1 cellular context compared by ENCODE assay signal in genomic region chr6:109094351-109095035, GRCh38.
TF ChIP-seq lines count a peak whose summit lies in the region.

TSS of gene SESN1 (minus strand) at chr6:109094846. CDS start at chr6:109094073, 773 bp downstream.

TF ChIP-seq in K562, 482 proteins besides CTCF, POLR2A, EP300 and RAD21 (continued from another document):
- TF ChIP-seq ZNF134 (CRISPR knock-in tag; conservative IDR thresholded peaks at IDR 0.05) (no peak), FUS (optimal IDR thresholded peaks at IDR 0.05; ENCODE audit: low read depth, low read length) (peak; percentile 47), ZNF175 (CRISPR knock-in tag; IDR thresholded peaks at IDR 0.05; ENCODE audit: low read depth) (0 out of 2 replicates have a peak, but pooled peaks have one; percentile 19), REST (CRISPR knock-in tag; IDR thresholded peaks at IDR 0.05; ENCODE audit: low read depth) (peak; percentile 78; the same call in 1 of the 2 replicates), CHD1 (IDR thresholded peaks at IDR 0.05; ENCODE audit: low read length) (peak; percentile 62), ID3 (CRISPR knock-in tag; IDR thresholded peaks at IDR 0.05) (no peak), ID3 (tag; IDR thresholded peaks at IDR 0.05) (no peak), TAF9B (IDR thresholded peaks at IDR 0.05; ENCODE audit: partially characterized antibody) (no peak), HDAC1 (IDR thresholded peaks at IDR 0.05) (peak in 1 of 2 experiments; percentile 65; a peak in 2 of 4 replicates), MGA (IDR thresholded peaks at IDR 0.05) (peak; percentile 60; the same call in 1 of the 2 replicates), CTBP1 (IDR thresholded peaks at IDR 0.05; ENCODE audit: borderline replicate concordance) (peak; percentile 91), KLF1 (tag; IDR thresholded peaks at IDR 0.05) (peak; percentile 46; the same call in 1 of the 2 replicates), KDM5B (IDR thresholded peaks at IDR 0.05; ENCODE audit: insufficient replicate concordance, low read depth, low read length) (peak; percentile 63), ZNF277 (CRISPR knock-in tag; IDR thresholded peaks at IDR 0.05; ENCODE audit: borderline replicate concordance) (no peak), ZNF444 (CRISPR knock-in tag; IDR thresholded peaks at IDR 0.05) (no peak), NR2C2 (CRISPR knock-in tag; IDR thresholded peaks at IDR 0.05) (0 out of 2 replicates have a peak, but pooled peaks have one; percentile 38), NR2C2 (tag; IDR thresholded peaks at IDR 0.05) (no peak), RFX5 (IDR thresholded peaks at IDR 0.05; ENCODE audit: low read depth, low read length) (no peak), NR4A1 (CRISPR knock-in tag; IDR thresholded peaks at IDR 0.05) (peak; percentile 78; the same call in 1 of the 2 replicates), NR4A1 (tag; IDR thresholded peaks at IDR 0.05) (no peak), TOE1 (IDR thresholded peaks at IDR 0.05; ENCODE audit: borderline replicate concordance) (0 out of 2 replicates have a peak, but pooled peaks have one; percentile 26), TOE1 (CRISPR knock-in tag; IDR thresholded peaks at IDR 0.05; ENCODE audit: borderline replicate concordance, low read depth) (no peak), ZBTB17 (CRISPR knock-in tag; IDR thresholded peaks at IDR 0.05) (peak; percentile 78), PTRF (tag; IDR thresholded peaks at IDR 0.05) (no peak), U2AF2 (optimal IDR thresholded peaks at IDR 0.05; ENCODE audit: low read depth, low read length) (no peak), CTCFL (IDR thresholded peaks at IDR 0.05; ENCODE audit: borderline replicate concordance, insufficient read depth, low read depth, low read length, poor library complexity, severe bottlenecking) (no peak), LCOR (CRISPR knock-in tag; IDR thresholded peaks at IDR 0.05) (peak; percentile 64), CBFA2T3 (IDR thresholded peaks at IDR 0.05) (no peak)
